Comparison of ENCODE assay signal across 10 cellular contexts in genomic region chr21:38958940-38959685, GRCh38.
DNase-seq lines count a peak whose midpoint lies in the region; ATAC-seq, FAIRE-seq and TF ChIP-seq lines count a peak whose summit lies in the region.
"Had no signal": no experiment of that assay in that cellular context is flagged by ENCODE, and none has a peak within 500 bp of the region (broad histone marks: within the 10 kb centered on the region; RNA-seq: fewer than 3 reads in every experiment).

No MANE protein-coding gene starts in this region.

- H3K36me3 ChIP-seq in HUES48 (ENCODE audit: control insufficient read depth, insufficient read depth, low read length): no peaks in the 10 kb centered on the region
- H3K36me3 ChIP-seq in liver (ENCODE audit: control insufficient read depth in 4 of 4, insufficient read depth in 3 of 4, low read depth in 1 of 4, low read length in 3 of 4): no peaks in the 10 kb centered on the region
- H3K36me3 ChIP-seq in Karpas-422 (ENCODE audit: insufficient read depth, low read length): no peaks in the 10 kb centered on the region

- peak overlapping the region; percentile 61 for H3K4me2 ChIP-seq in A549
- H3K4me2 ChIP-seq in Karpas-422 (ENCODE audit: low read depth, low read length, poor library complexity, severe bottlenecking): no peak overlapping the region

- H3K9ac ChIP-seq in HUES48 (ENCODE audit: low read depth, low read length): no peak overlapping the region
- H3K9ac ChIP-seq in liver (ENCODE audit: low read depth in 1 of 2, low read length in 2 of 2): peak overlapping the region in 1 of 2 donors; percentile 39
- H3K9ac ChIP-seq in Karpas-422 (ENCODE audit: low read length): no peak overlapping the region

- H3K27ac ChIP-seq in A549 (peak overlapping the region; percentile 77 to 85), HUES48 (ENCODE audit: low read depth, low read length) (peak overlapping the region; percentile 73), liver (ENCODE audit: low read depth in 1 of 2, low read length in 2 of 2) (peak overlapping the region; percentile 84 to 86), Karpas-422 (ENCODE audit: low read length) (no peak overlapping the region)

- WGBS in A549 (ENCODE audit: missing lambda C conversion rate): 58% methylated on average over 4 of the region's 4 CpGs
- WGBS in liver: 49% methylated on average over 4 of the region's 4 CpGs

- ATAC-seq in A549 (peak; percentile 62 to 72), GM18873 (IDR thresholded peaks at IDR 0.05; ENCODE audit: low FRiP score, unreplicated experiment) (no peak), GM18909 (IDR thresholded peaks at IDR 0.05; ENCODE audit: poor library complexity, unreplicated experiment) (no peak)
- ATAC-seq: Panc1 had no signal

- H4K20me1 ChIP-seq in Karpas-422 (ENCODE audit: insufficient read depth, low read depth, low read length): no peaks in the 10 kb centered on the region

- no peak overlapping the region for H2AFZ ChIP-seq in Karpas-422 (ENCODE audit: low read length)

- CTCF ChIA-PET in A549 (lab: Yijun Ruan, JAX): interaction anchor here (1.4 kb wide), 1 partner anchor 16 kb away, joined by 4 read pairs; no protein-coding TSS in a partner anchor

- POLR2A ChIA-PET in A549 (lab: Yijun Ruan, JAX): interaction anchor here (1.0 kb wide), 1 partner anchor 154 kb away, joined by 3 read pairs; the partner anchor contains the start of gene ETS2

- no peak for TF ChIP-seq EP300 in A549 (IDR thresholded peaks at IDR 0.05)

- peaks cover 5% of the 10 kb centered on the region for H3K27me3 Mint-ChIP-seq in brain

- no peaks in the 10 kb centered on the region for H3K9me2 ChIP-seq in Karpas-422 (replicated peaks; ENCODE audit: insufficient read depth, low read length)

- peaks cover 34% of the 10 kb centered on the region for H3K4me1 Mint-ChIP-seq in brain

- TF ChIP-seq POLR2A in A549 (IDR thresholded peaks at IDR 0.05; ENCODE audit: low read length): no peak

- FAIRE-seq in A549 (lab: Jason Lieb, UNC): no peak
- FAIRE-seq: islet of Langerhans had no signal

- H3K4me1 ChIP-seq in A549: peaks cover 38% of the 10 kb centered on the region
- peaks cover 4% of the 10 kb centered on the region; the same call in 1 of the 2 replicates for H3K4me1 ChIP-seq in HUES48 (ENCODE audit: control insufficient read depth, insufficient read depth, low read length)
- H3K4me1 ChIP-seq in liver (ENCODE audit: control insufficient read depth in 4 of 4, insufficient read depth in 4 of 4, low read length in 3 of 4): peaks cover 9 to 38% (median 18%) of the 10 kb centered on the region in 4 donors
- no peaks in the 10 kb centered on the region for H3K4me1 ChIP-seq in Karpas-422 (ENCODE audit: low read length)

- H3K9me3 Mint-ChIP-seq in brain: peaks cover 9 to 22% (median 15%) of the 10 kb centered on the region in 5 experiments

- TF ChIP-seq CTCF in A549 (IDR thresholded peaks at IDR 0.05) (no peak), brain (conservative IDR thresholded peaks at IDR 0.05) (no peak), liver (IDR thresholded peaks at IDR 0.05; ENCODE audit: low read depth, low read length, missing input control) (no peak)

- DNase-seq in A549 (ENCODE audit: low read depth in 1 of 2, low spot score in 1 of 2) (peak in 1 of 2 experiments; percentile 45), RKO (ENCODE audit: low spot score) (no peak), Karpas-422 (no peak)

- TF ChIP-seq RAD21 in A549 (conservative IDR thresholded peaks at IDR 0.05 in 1 of 2, IDR thresholded peaks at IDR 0.05 in 1 of 2) (no peak; a peak in 1 of 5 replicates), liver (IDR thresholded peaks at IDR 0.05) (peak; percentile 60 to 63)

- no peak overlapping the region for H3K4me3 Mint-ChIP-seq in brain

- H3K27me3 ChIP-seq in HUES48 (ENCODE audit: control insufficient read depth, insufficient read depth, low read length) (no peaks in the 10 kb centered on the region), liver (ENCODE audit: control insufficient read depth in 4 of 4, insufficient read depth in 4 of 4, low read length in 3 of 4) (no peaks in the 10 kb centered on the region), Karpas-422 (ENCODE audit: low read length) (no peaks in the 10 kb centered on the region; the same call in 1 of the 2 replicates)

- no peaks in the 10 kb centered on the region for H3K36me3 Mint-ChIP-seq in brain

- H3K27ac Mint-ChIP-seq in brain: peak overlapping the region in 3 of 5 experiments; percentile 13 to 87 (median 81)

- H3K4me3 ChIP-seq in A549 (no peak overlapping the region), HUES48 (ENCODE audit: low read depth, low read length) (no peak overlapping the region), liver (ENCODE audit: low read depth in 1 of 3, low read length in 3 of 3) (no peak overlapping the region), Karpas-422 (ENCODE audit: low read length) (no peak overlapping the region)

- H3K79me2 ChIP-seq in Karpas-422 (ENCODE audit: low read length): no peaks in the 10 kb centered on the region

- H3K9me3 ChIP-seq in A549 (0 out of 3 replicates have a peak, but pooled peaks cover 10% of the 10 kb centered on the region), HUES48 (ENCODE audit: control insufficient read depth, insufficient read depth, low read length) (no peaks in the 10 kb centered on the region; the same call in 1 of the 2 replicates), liver (ENCODE audit: control insufficient read depth in 4 of 4, low read length in 3 of 4) (peaks cover 0 to 3% (median 0%) of the 10 kb centered on the region in 4 donors), Karpas-422 (ENCODE audit: low read length) (no peaks in the 10 kb centered on the region)

TF ChIP-seq in A549, 52 proteins besides CTCF, POLR2A, EP300 and RAD21 (continues in another document):
- TF ChIP-seq HES2 (IDR thresholded peaks at IDR 0.05) (no peak), BHLHE40 (IDR thresholded peaks at IDR 0.05; ENCODE audit: low read depth, low read length) (no peak), SREBF2 (IDR thresholded peaks at IDR 0.05) (no peak), JUNB (IDR thresholded peaks at IDR 0.05) (peak; percentile 48; the same call in 1 of the 2 replicates), FOSL2 (IDR thresholded peaks at IDR 0.05) (peak; percentile 4; the same call in 1 of the 2 replicates), FOSL2 (CRISPR knock-in tag; IDR thresholded peaks at IDR 0.05) (no peak), SMC3 (IDR thresholded peaks at IDR 0.05) (no peak), CEBPB (IDR thresholded peaks at IDR 0.05) (peak; percentile 40 to 54; a peak in 2 of 4 replicates), EHMT2 (IDR thresholded peaks at IDR 0.05; ENCODE audit: low read depth) (no peak), HOXA7 (CRISPR knock-in tag; IDR thresholded peaks at IDR 0.05) (no peak)
- TF ChIP-seq, protein P1, sequence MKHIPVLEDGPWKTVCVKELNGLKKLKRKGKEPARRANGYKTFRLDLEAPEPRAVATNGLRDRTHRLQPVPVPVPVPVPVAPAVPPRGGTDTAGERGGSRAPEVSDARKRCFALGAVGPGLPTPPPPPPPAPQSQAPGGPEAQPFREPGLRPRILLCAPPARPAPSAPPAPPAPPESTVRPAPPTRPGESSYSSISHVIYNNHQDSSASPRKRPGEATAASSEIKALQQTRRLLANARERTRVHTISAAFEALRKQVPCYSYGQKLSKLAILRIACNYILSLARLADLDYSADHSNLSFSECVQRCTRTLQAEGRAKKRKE (CRISPR knock-in tag; IDR thresholded peaks at IDR 0.05; ENCODE audit: low read depth): no peak

TF ChIP-seq in liver, 16 proteins besides CTCF, POLR2A, EP300 and RAD21 (continues in another document):
- TF ChIP-seq EGR1 (IDR thresholded peaks at IDR 0.05; ENCODE audit: low read depth in 2 of 2) (peak in 1 of 2 donors; percentile 52), HNF4G (IDR thresholded peaks at IDR 0.05) (peak; percentile 90), FOXA2 (IDR thresholded peaks at IDR 0.05) (peak; percentile 84), REST (IDR thresholded peaks at IDR 0.05) (peak; percentile 81), HNF4A (conservative IDR thresholded peaks at IDR 0.05) (peak; percentile 94 to 96), JUND (IDR thresholded peaks at IDR 0.05) (peak; percentile 98 to 99), GABPA (IDR thresholded peaks at IDR 0.05 in 1 of 2, conservative IDR thresholded peaks at IDR 0.05 in 1 of 2) (no peak), NR2F2 (IDR thresholded peaks at IDR 0.05) (peak; percentile 99), YY1 (IDR thresholded peaks at IDR 0.05) (peak; percentile 87), FOXA1 (IDR thresholded peaks at IDR 0.05) (peak; percentile 85), SP1 (IDR thresholded peaks at IDR 0.05) (peak; percentile 95), RXRA (IDR thresholded peaks at IDR 0.05) (peak; percentile 93 to 95)
- TF ChIP-seq, protein P2, sequence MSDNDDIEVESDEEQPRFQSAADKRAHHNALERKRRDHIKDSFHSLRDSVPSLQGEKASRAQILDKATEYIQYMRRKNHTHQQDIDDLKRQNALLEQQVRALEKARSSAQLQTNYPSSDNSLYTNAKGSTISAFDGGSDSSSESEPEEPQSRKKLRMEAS (IDR thresholded peaks at IDR 0.05): peak; percentile 61

Comparison
In these comparisons a context has a peak if more than half of its experiments do, and no peak if none do; other contexts are left out.
1. ATAC-seq: peak in A549 (2 of 2); none in GM18873 (single experiment) and GM18909 (single experiment).